In the genomic region with DNA sequence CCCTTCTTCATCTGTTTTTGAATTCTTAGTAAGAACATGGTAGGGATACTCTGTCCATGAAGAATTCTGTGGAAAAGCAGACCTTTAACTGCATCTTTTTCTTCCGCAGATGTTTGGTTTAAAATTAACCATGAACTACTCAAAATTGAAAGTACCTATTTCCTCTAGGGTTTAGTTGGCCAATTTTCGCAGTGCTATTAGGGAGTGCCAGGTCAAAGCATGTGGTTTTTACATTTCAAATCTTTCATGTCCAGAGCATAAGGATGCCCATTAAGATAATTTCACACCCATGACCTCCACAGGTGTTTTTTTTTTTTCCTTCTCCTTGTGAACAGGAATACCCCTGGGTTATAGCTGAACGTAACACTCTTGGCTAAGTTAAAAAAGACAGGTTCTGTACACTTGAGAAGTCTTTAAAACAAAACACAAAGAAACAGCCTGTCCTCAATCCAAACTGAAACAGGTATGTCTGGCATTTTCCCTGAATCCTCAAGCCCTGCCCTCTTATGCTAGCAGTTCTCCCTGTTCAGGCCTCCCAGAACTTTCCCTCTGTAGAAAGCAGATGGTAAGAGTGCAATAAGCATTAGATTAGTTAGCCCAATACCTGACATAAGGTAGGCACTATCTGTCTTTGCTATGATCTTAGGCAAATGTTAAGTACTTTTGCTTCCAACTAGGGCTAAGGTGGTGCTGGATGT, we compare ENCODE assay signal across 1 cellular context.
TF ChIP-seq lines count a peak whose summit lies in the region.

No MANE protein-coding gene starts in this region.

TF ChIP-seq in GM23338, 12 proteins besides CTCF, POLR2A, EP300 and RAD21 (continued from another document):
- TF ChIP-seq, protein P1, sequence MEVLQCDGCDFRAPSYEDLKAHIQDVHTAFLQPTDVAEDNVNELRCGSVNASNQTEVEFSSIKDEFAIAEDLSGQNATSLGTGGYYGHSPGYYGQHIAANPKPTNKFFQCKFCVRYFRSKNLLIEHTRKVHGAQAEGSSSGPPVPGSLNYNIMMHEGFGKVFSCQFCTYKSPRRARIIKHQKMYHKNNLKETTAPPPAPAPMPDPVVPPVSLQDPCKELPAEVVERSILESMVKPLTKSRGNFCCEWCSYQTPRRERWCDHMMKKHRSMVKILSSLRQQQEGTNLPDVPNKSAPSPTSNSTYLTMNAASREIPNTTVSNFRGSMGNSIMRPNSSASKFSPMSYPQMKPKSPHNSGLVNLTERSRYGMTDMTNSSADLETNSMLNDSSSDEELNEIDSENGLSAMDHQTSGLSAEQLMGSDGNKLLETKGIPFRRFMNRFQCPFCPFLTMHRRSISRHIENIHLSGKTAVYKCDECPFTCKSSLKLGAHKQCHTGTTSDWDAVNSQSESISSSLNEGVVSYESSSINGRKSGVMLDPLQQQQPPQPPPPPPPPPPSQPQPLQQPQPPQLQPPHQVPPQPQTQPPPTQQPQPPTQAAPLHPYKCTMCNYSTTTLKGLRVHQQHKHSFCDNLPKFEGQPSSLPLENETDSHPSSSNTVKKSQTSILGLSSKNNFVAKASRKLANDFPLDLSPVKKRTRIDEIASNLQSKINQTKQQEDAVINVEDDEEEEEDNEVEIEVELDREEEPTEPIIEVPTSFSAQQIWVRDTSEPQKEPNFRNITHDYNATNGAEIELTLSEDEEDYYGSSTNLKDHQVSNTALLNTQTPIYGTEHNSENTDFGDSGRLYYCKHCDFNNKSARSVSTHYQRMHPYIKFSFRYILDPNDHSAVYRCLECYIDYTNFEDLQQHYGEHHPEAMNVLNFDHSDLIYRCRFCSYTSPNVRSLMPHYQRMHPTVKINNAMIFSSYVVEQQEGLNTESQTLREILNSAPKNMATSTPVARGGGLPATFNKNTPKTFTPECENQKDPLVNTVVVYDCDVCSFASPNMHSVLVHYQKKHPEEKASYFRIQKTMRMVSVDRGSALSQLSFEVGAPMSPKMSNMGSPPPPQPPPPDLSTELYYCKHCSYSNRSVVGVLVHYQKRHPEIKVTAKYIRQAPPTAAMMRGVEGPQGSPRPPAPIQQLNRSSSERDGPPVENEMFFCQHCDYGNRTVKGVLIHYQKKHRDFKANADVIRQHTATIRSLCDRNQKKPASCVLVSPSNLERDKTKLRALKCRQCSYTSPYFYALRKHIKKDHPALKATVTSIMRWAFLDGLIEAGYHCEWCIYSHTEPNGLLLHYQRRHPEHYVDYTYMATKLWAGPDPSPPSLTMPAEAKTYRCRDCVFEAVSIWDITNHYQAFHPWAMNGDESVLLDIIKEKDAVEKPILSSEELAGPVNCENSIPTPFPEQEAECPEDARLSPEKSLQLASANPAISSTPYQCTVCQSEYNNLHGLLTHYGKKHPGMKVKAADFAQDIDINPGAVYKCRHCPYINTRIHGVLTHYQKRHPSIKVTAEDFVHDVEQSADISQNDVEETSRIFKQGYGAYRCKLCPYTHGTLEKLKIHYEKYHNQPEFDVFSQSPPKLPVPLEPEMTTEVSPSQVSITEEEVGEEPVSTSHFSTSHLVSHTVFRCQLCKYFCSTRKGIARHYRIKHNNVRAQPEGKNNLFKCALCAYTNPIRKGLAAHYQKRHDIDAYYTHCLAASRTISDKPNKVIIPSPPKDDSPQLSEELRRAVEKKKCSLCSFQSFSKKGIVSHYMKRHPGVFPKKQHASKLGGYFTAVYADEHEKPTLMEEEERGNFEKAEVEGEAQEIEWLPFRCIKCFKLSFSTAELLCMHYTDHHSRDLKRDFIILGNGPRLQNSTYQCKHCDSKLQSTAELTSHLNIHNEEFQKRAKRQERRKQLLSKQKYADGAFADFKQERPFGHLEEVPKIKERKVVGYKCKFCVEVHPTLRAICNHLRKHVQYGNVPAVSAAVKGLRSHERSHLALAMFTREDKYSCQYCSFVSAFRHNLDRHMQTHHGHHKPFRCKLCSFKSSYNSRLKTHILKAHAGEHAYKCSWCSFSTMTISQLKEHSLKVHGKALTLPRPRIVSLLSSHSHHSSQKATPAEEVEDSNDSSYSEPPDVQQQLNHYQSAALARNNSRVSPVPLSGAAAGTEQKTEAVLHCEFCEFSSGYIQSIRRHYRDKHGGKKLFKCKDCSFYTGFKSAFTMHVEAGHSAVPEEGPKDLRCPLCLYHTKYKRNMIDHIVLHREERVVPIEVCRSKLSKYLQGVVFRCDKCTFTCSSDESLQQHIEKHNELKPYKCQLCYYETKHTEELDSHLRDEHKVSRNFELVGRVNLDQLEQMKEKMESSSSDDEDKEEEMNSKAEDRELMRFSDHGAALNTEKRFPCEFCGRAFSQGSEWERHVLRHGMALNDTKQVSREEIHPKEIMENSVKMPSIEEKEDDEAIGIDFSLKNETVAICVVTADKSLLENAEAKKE (CRISPR knock-in tag; IDR thresholded peaks at IDR 0.05) = no peak
- no peak for TF ChIP-seq ZNF114 (CRISPR knock-in tag; IDR thresholded peaks at IDR 0.05)
